Comparison of ENCODE assay signal across 1 cellular context in genomic region chr14:64823305-64823985, GRCh38.
TF ChIP-seq lines count a peak whose summit lies in the region.

No MANE protein-coding gene starts in this region.

TF ChIP-seq in K562, 482 proteins besides CTCF, POLR2A, EP300 and RAD21 (continued from another document):
- peak; percentile 89 for TF ChIP-seq TFAP4 (CRISPR knock-in tag; IDR thresholded peaks at IDR 0.05; ENCODE audit: borderline replicate concordance)
- no peak for TF ChIP-seq ZNF23 (CRISPR knock-in tag; IDR thresholded peaks at IDR 0.05)
- no peak for TF ChIP-seq HMGXB4 (CRISPR knock-in tag; IDR thresholded peaks at IDR 0.05)
- TF ChIP-seq NR2C1 (IDR thresholded peaks at IDR 0.05) = no peak
- TF ChIP-seq NR2C1 (tag; IDR thresholded peaks at IDR 0.05) = no peak
- TF ChIP-seq MAFF (IDR thresholded peaks at IDR 0.05; ENCODE audit: low read length) = no peak; the same call in 1 of the 2 replicates
- TF ChIP-seq ZBTB33 (CRISPR knock-in tag; IDR thresholded peaks at IDR 0.05) = peak; percentile 79
- no peak for TF ChIP-seq TRIM28 (IDR thresholded peaks at IDR 0.05)
- TF ChIP-seq ZNF140 (CRISPR knock-in tag; IDR thresholded peaks at IDR 0.05) = no peak
- no peak for TF ChIP-seq SMAD2 (IDR thresholded peaks at IDR 0.05; ENCODE audit: low read depth, low read length)
- TF ChIP-seq DEAF1 (CRISPR knock-in tag; IDR thresholded peaks at IDR 0.05) = 0 out of 2 replicates have a peak, but pooled peaks have one; percentile 23
- peak; percentile 29 to 75; a peak in 2 of 4 replicates for TF ChIP-seq MAZ (CRISPR knock-in tag; conservative IDR thresholded peaks at IDR 0.05 in 1 of 2, IDR thresholded peaks at IDR 0.05 in 1 of 2)
- peak; percentile 40; the same call in 1 of the 2 replicates for TF ChIP-seq GABPB1 (CRISPR knock-in tag; IDR thresholded peaks at IDR 0.05)
- peak; percentile 15; the same call in 1 of the 2 replicates for TF ChIP-seq RB1 (IDR thresholded peaks at IDR 0.05; ENCODE audit: low read depth)
- TF ChIP-seq ZFP36 (IDR thresholded peaks at IDR 0.05; ENCODE audit: low read depth, low read length, partially characterized antibody) = no peak
- 0 out of 2 replicates have a peak, but pooled peaks have one; percentile 20 for TF ChIP-seq DMBX1 (CRISPR knock-in tag; IDR thresholded peaks at IDR 0.05; ENCODE audit: borderline replicate concordance)
- no peak for TF ChIP-seq ZNF184 (CRISPR knock-in tag; IDR thresholded peaks at IDR 0.05)
- no peak for TF ChIP-seq KLF1 (tag; IDR thresholded peaks at IDR 0.05)
- TF ChIP-seq MYBL2 (IDR thresholded peaks at IDR 0.05; ENCODE audit: low read depth) = no peak
- no peak for TF ChIP-seq MYBL2 (CRISPR knock-in tag; IDR thresholded peaks at IDR 0.05; ENCODE audit: borderline replicate concordance)
- peak; percentile 77; the same call in 1 of the 2 replicates for TF ChIP-seq SMC3 (conservative IDR thresholded peaks at IDR 0.05; ENCODE audit: insufficient read depth, low read depth, low read length)
- TF ChIP-seq ARHGAP35 (IDR thresholded peaks at IDR 0.05; ENCODE audit: partially characterized antibody) = no peak
- peak; percentile 62; the same call in 1 of the 2 replicates for TF ChIP-seq ZNF24 (IDR thresholded peaks at IDR 0.05)
- TF ChIP-seq CBFB (CRISPR knock-in tag; IDR thresholded peaks at IDR 0.05) = no peak
- TF ChIP-seq CC2D1A (IDR thresholded peaks at IDR 0.05) = 0 out of 2 replicates have a peak, but pooled peaks have one; percentile 40
- no peak for TF ChIP-seq RFX7 (CRISPR knock-in tag; IDR thresholded peaks at IDR 0.05)
- TF ChIP-seq ZNF57 (CRISPR knock-in tag; IDR thresholded peaks at IDR 0.05) = no peak
- TF ChIP-seq CBX5 (IDR thresholded peaks at IDR 0.05; ENCODE audit: borderline replicate concordance, low read depth) = no peak
- no peak for TF ChIP-seq ZNF609 (CRISPR knock-in tag; IDR thresholded peaks at IDR 0.05; ENCODE audit: borderline replicate concordance)
- no peak for TF ChIP-seq ZBTB43 (CRISPR knock-in tag; IDR thresholded peaks at IDR 0.05)
- TF ChIP-seq ZFP91 (CRISPR knock-in tag; IDR thresholded peaks at IDR 0.05) = no peak
- no peak for TF ChIP-seq SNRNP70 (optimal IDR thresholded peaks at IDR 0.05; ENCODE audit: low read depth, low read length)
- no peak for TF ChIP-seq ZNF280A (IDR thresholded peaks at IDR 0.05; ENCODE audit: low read depth, partially characterized antibody)
- peak; percentile 75 for TF ChIP-seq CREM (IDR thresholded peaks at IDR 0.05; ENCODE audit: low read depth)
